Comparison of ENCODE assay signal across 28 cellular contexts in the genomic region with DNA sequence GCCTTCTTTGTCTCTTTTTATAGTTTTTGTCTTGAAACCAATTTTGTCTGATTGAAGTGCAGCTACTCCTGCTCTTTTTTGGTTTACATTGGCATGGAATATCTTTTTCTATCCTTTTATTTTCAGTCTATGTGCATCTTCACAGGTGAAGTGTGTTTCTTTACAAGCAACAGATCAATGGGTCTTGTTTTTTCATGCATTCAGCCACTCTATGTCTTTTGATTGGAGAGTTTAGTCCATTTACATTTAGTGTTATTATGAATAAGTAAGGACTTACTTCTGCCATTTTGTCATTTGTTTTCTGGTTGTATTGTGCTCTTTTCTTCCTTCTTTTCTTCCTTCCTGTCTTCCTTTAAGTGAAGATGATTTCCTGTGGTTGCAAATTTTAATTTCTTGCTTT.
"Had no signal": no experiment of that assay in that cellular context is flagged by ENCODE, and none has a peak within 500 bp of the region (broad histone marks: within the 10 kb centered on the region; RNA-seq: fewer than 3 reads in every experiment).

No MANE protein-coding gene starts in this region.

- FAIRE-seq: pancreas, small intestine had no signal

- H3K27me3 ChIP-seq: neutrophil, pancreas, right lobe of liver, sigmoid colon, suprapubic skin, testis, tibial artery, transverse colon, upper lobe of right lung, uterus had no signal

- ATAC-seq: naive thymus-derived CD8-positive, alpha-beta T cell; natural killer cell treated with Interleukin-12 subunit alpha and Interleukin-12 subunit beta and Interleukin-15 and Interleukin-18, amount 100 ng/mL, for 72 hours; pancreas; psoas muscle; right cardiac atrium; right lobe of liver; stimulated activated memory B cell treated with anti-CD40 and anti-IgM and Interleukin-4, amounts not matched to agents 10 μg/mL and 1 μg/mL and 100 μg/mL, for 72 hours; stimulated activated naive CD8-positive, alpha-beta T cell treated with anti-CD3 and anti-CD28 coated beads, Interleukin-15, amount 100 ng/mL, for 72 hours; stimulated activated naive CD8-positive, alpha-beta T cell treated with anti-CD3 and anti-CD28 coated beads, Interleukin-15, Interleukin-2, amounts not matched to agents 100 U/mL and 50 U/mL, for 24 hours; upper lobe of right lung had no signal

- H3K9me3 ChIP-seq: neutrophil, testis, uterus had no signal

- H3K27ac ChIP-seq: neutrophil, pancreas, psoas muscle, right lobe of liver, sigmoid colon, suprapubic skin, testis, tibial artery, transverse colon, upper lobe of right lung, uterus had no signal

- DNase-seq: naive thymus-derived CD8-positive, alpha-beta T cell; nephron progenitor cell; nucleus accumbens; pancreas; posterior cingulate gyrus; psoas muscle; right cardiac atrium; right lobe of liver; sigmoid colon; small intestine; stimulated activated CD4-positive, alpha-beta T cell treated with anti-CD3 and anti-CD28 coated beads, Interleukin-15, amount 100 ng/mL, for 24 hours; stimulated activated CD4-positive, alpha-beta T cell treated with anti-CD3 and anti-CD28 coated beads, Interleukin-2, amount 100 ng/mL, for 24 hours; stimulated activated CD4-positive, alpha-beta T cell treated with anti-CD3 and anti-CD28 coated beads, Interleukin-2, amount 100 ng/mL, for 48 hours; stimulated activated CD4-positive, alpha-beta T cell treated with anti-CD3 and anti-CD28 coated beads, Interleukin-4, amount 100 ng/mL, for 4 hours; stimulated activated CD8-positive, alpha-beta memory T cell treated with anti-CD3 and anti-CD28 coated beads, Interleukin-4, amount 100 ng/mL, for 48 hours; stimulated activated naive CD4-positive, alpha-beta T cell; stimulated activated naive CD8-positive, alpha-beta T cell treated with anti-CD3 and anti-CD28 coated beads, Interleukin-15, amount 100 ng/mL, for 72 hours; stimulated activated naive CD8-positive, alpha-beta T cell treated with anti-CD3 and anti-CD28 coated beads, Interleukin-15, Interleukin-2, amounts not matched to agents 100 U/mL and 50 U/mL, for 24 hours; substantia nigra; testis; tibial artery; transverse colon; upper lobe of right lung; uterus had no signal

- H3K4me1 ChIP-seq: pancreas, psoas muscle, right lobe of liver, sigmoid colon, suprapubic skin, testis, tibial artery, transverse colon, upper lobe of right lung, uterus had no signal

- H3K4me3 ChIP-seq: pancreas, psoas muscle, right lobe of liver, sigmoid colon, suprapubic skin, testis, tibial artery, transverse colon, upper lobe of right lung, uterus had no signal

- H3K36me3 ChIP-seq: neutrophil, pancreas, right lobe of liver, sigmoid colon, suprapubic skin, tibial artery, transverse colon, upper lobe of right lung, uterus had no signal
